10 cellular contexts compared by ENCODE assay signal in the genomic region with DNA sequence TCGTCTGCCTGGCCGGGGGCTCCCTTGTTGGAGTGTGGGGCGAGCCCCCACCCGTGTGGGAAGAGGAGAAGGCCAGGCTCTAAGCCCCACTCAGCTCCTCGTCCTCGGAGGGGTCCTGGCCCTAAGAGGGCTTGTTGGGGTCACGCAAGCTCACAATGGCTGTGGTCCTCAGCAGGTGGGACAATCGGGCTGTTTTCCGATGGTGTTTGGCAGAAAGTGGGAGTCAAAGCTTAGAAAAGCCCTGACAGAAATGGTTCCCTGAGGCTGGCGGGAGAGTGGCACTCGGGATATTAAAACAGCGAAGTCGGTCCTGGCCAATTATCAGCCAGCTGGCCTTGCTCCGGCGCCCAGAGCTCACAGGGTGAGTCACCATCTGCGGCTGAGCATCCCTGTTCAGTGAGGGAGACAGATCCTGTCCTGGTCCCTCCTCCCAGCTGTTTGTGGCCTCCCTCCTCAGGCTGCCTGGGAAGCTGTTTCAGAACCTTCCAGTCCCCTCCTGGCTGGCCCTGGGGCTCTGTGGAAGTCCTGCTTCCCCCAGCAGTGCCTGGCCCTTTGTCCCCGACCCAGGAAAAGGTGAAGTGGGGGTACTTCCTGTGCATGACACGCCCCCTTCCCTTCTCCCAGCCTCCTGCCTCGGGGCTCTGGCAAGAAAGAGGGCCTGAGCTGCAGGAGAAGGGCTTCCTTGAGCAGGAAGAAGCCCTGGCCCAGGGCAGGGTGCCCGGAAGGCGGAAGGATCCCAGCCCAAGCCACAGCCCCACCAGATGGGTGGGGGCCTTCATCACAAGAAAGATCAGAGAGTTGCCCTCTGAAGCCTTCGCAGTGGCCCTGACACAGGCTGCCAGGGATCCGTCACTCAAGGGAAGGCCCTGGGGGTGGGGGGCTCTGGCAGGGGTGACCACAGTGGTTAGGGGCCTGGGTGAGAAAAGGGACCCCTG. TPM values are rescaled to one million over a fixed set of nuclear protein-coding genes. Genes with fewer than 3 reads are reported as not detected.
DNase-seq lines count a peak whose midpoint lies in the region; ATAC-seq, FAIRE-seq and TF ChIP-seq lines count a peak whose summit lies in the region.
"Had no signal": no experiment of that assay in that cellular context is flagged by ENCODE, and none has a peak within 500 bp of the region (broad histone marks: within the 10 kb centered on the region; RNA-seq: fewer than 3 reads in every experiment).

No MANE protein-coding gene starts in this region.

- H3K4me1 ChIP-seq in astrocyte (ENCODE audit: insufficient read depth, low read length), result no peaks in the 10 kb centered on the region

- H2AFZ ChIP-seq in astrocyte (ENCODE audit: low read depth, low read length), result no peak overlapping the region

- H3K27me3 Mint-ChIP-seq in astrocyte (ENCODE audit: low read depth, unreplicated experiment), result peaks cover 25% of the 10 kb centered on the region

- H3K4me3 Mint-ChIP-seq in astrocyte (ENCODE audit: unreplicated experiment), result no peak overlapping the region
- H3K4me3 Mint-ChIP-seq: central memory CD8-positive, alpha-beta T cell had no signal

- TF ChIP-seq CTCF in astrocyte (IDR thresholded peaks at IDR 0.05; ENCODE audit: insufficient read depth, low read depth, low read length), result no peak

- H3K27me3 ChIP-seq in MG63, result peaks cover 23% of the 10 kb centered on the region
- H3K27me3 ChIP-seq in astrocyte (ENCODE audit: insufficient read depth, low read length), result peaks cover 2% of the 10 kb centered on the region

- no peak overlapping the region for H3K27ac ChIP-seq in astrocyte (ENCODE audit: low read depth, low read length)

- H3K4me3 ChIP-seq in MG63 (no peak overlapping the region), astrocyte (ENCODE audit: insufficient read depth, low read depth, low read length) (no peak overlapping the region)

- no peak for FAIRE-seq in astrocyte (lab: Jason Lieb, UNC)

- no peaks in the 10 kb centered on the region for H3K36me3 ChIP-seq in MG63
- no peaks in the 10 kb centered on the region for H3K36me3 ChIP-seq in astrocyte (ENCODE audit: insufficient read depth, low read length)

- peaks cover 4% of the 10 kb centered on the region for H3K9me3 Mint-ChIP-seq in astrocyte (ENCODE audit: unreplicated experiment)
- H3K9me3 Mint-ChIP-seq: central memory CD8-positive, alpha-beta T cell had no signal

- no peak for ATAC-seq in HG03045 (IDR thresholded peaks at IDR 0.05; ENCODE audit: unreplicated experiment)
- ATAC-seq: left colon had no signal

- no peak overlapping the region for H3K4me2 ChIP-seq in astrocyte (ENCODE audit: low read length)

- no peaks in the 10 kb centered on the region for H3K79me2 ChIP-seq in astrocyte (ENCODE audit: insufficient read depth, low read length)

- no peak overlapping the region for H3K9ac ChIP-seq in astrocyte (ENCODE audit: low read length)

- H3K27ac Mint-ChIP-seq in astrocyte (ENCODE audit: unreplicated experiment), result no peak overlapping the region

- peak; percentile 95 for DNase-seq in DMS 273 (lab: John Stamatoyannopoulos, UW; ENCODE audit: unreplicated experiment)
- peak; percentile 91 for DNase-seq in MG63
- peak; percentile 45 for DNase-seq in astrocyte (ENCODE audit: low read depth)
- DNase-seq in myocyte (ENCODE audit: low read depth), result peak; percentile 91
- DNase-seq in amniotic stem cell (lab: John Stamatoyannopoulos, UW), result no peak
- no peak for DNase-seq in dedifferentiated amniotic fluid mesenchymal stem cell (ENCODE audit: extremely low spot score)
- DNase-seq in activated gamma-delta T cell treated with Interleukin-2 at 50 U/mL for 16 hours, result no peak
- DNase-seq: left colon had no signal

- H3K9me3 ChIP-seq in MG63, result peaks cover 11% of the 10 kb centered on the region
- H3K9me3 ChIP-seq in astrocyte (ENCODE audit: insufficient read depth, low read depth, low read length), result peaks cover 7% of the 10 kb centered on the region

- no peaks in the 10 kb centered on the region for H3K4me1 Mint-ChIP-seq in astrocyte (ENCODE audit: low read depth, unreplicated experiment)
- H3K4me1 Mint-ChIP-seq: central memory CD8-positive, alpha-beta T cell had no signal

- no peaks in the 10 kb centered on the region for H3K36me3 Mint-ChIP-seq in astrocyte (ENCODE audit: low read depth, unreplicated experiment)

- peaks cover 11% of the 10 kb centered on the region for H4K20me1 ChIP-seq in astrocyte (ENCODE audit: insufficient read depth, low read length)

RNA-seq across cellular contexts. Expression of a gene that starts 53.6 kb away (rescaled TPM):
- not detected in 2 replicates for total RNA-seq in MG63 (2014; rRNA removed; shearing (Covaris generic); ENCODE audit: low replicate concordance)
- not detected in 2 replicates for total RNA-seq in astrocyte
- total RNA-seq in myocyte, result not detected in 2 replicates
- not detected for polyA plus RNA-seq in myocyte (2012)
- total RNA-seq: left colon had no signal

Comparison
In these comparisons a context has a peak if more than half of its experiments do, and no peak if none do; other contexts are left out.
1. DNase-seq: peak in DMS 273 (single experiment), MG63 (single experiment), astrocyte (single experiment) and myocyte (single experiment); none in amniotic stem cell (single experiment), dedifferentiated amniotic fluid mesenchymal stem cell (single experiment) and activated gamma-delta T cell treated with Interleukin-2 at 50 U/mL for 16 hours (single experiment).